31 cellular contexts compared by ENCODE assay signal in genomic region chr4:151236036-151236435, GRCh38. TPM values are rescaled to one million over a fixed set of nuclear protein-coding genes. Genes with fewer than 3 reads are reported as not detected.
DNase-seq lines count a peak whose midpoint lies in the region; ATAC-seq, FAIRE-seq and TF ChIP-seq lines count a peak whose summit lies in the region.
"Had no signal": no experiment of that assay in that cellular context is flagged by ENCODE, and none has a peak within 500 bp of the region (broad histone marks: within the 10 kb centered on the region; RNA-seq: fewer than 3 reads in every experiment).

No MANE protein-coding gene starts in this region.

- TF ChIP-seq EP300 in esophagus muscularis mucosa (IDR thresholded peaks at IDR 0.05), result no peak

- H3K27me3 ChIP-seq in esophagus muscularis mucosa (no peaks in the 10 kb centered on the region), neuronal stem cell (ENCODE audit: control insufficient read depth in 3 of 3, insufficient read depth in 3 of 3, low read depth in 1 of 3, low read length in 3 of 3) (no peaks in the 10 kb centered on the region), colonic mucosa (no peaks in the 10 kb centered on the region)
- H3K27me3 ChIP-seq: BE2C, BLaER1 had no signal

- H3K27ac ChIP-seq in esophagus muscularis mucosa (replicated peaks in 1 of 4) (no peak overlapping the region), neuronal stem cell (replicated peaks; ENCODE audit: low read length) (no peak overlapping the region), colonic mucosa (no peak overlapping the region)
- H3K27ac ChIP-seq: BLaER1 had no signal

- no peaks in the 10 kb centered on the region for H3K36me3 ChIP-seq in esophagus muscularis mucosa
- peaks cover 0 to 13% of the 10 kb centered on the region in 2 donors for H3K36me3 ChIP-seq in neuronal stem cell (replicated peaks in 1 of 2; ENCODE audit: control insufficient read depth in 2 of 2, insufficient read depth in 2 of 2, low read length in 2 of 2)
- no peaks in the 10 kb centered on the region for H3K36me3 ChIP-seq in colonic mucosa
- H3K36me3 ChIP-seq: BE2C, BLaER1 had no signal

- TF ChIP-seq CTCF in WTC11 (IDR thresholded peaks at IDR 0.05) (no peak), chondrocyte (IDR thresholded peaks at IDR 0.05) (no peak), esophagus muscularis mucosa (IDR thresholded peaks at IDR 0.05) (no peak), colonic mucosa (IDR thresholded peaks at IDR 0.05) (no peak)

- H3K9ac ChIP-seq in neuronal stem cell (ENCODE audit: low read depth, low read length, poor library complexity) (no peak overlapping the region), colonic mucosa (ENCODE audit: low read depth in 2 of 2, low read length in 2 of 2) (no peak overlapping the region)
- H3K9ac ChIP-seq: BLaER1 had no signal

- peaks cover 13 to 36% (median 20%) of the 10 kb centered on the region in 4 donors for H3K4me1 ChIP-seq in esophagus muscularis mucosa
- no peaks in the 10 kb centered on the region for H3K4me1 ChIP-seq in neuronal stem cell (ENCODE audit: control insufficient read depth in 2 of 2, insufficient read depth in 1 of 2, low read depth in 1 of 2, low read length in 2 of 2)
- no peaks in the 10 kb centered on the region for H3K4me1 ChIP-seq in colonic mucosa
- H3K4me1 ChIP-seq: BE2C, BLaER1 had no signal

- H3K14ac ChIP-seq in neuronal stem cell (ENCODE audit: low read length), result no peak overlapping the region

- TF ChIP-seq POLR2A in esophagus muscularis mucosa (IDR thresholded peaks at IDR 0.05; ENCODE audit: low read depth) (no peak), GM12891 (IDR thresholded peaks at IDR 0.05; ENCODE audit: low read depth, low read length) (no peak)

- H3K27me3 Mint-ChIP-seq in WTC11 (ENCODE audit: low read depth), result no peaks in the 10 kb centered on the region
- H3K27me3 Mint-ChIP-seq in chondrocyte (ENCODE audit: low read depth), result no peaks in the 10 kb centered on the region

- no peak overlapping the region for H2AFZ ChIP-seq in neuronal stem cell (ENCODE audit: low read length)

- ATAC-seq in WTC11, result no peak

- H2BK12ac ChIP-seq in neuronal stem cell (ENCODE audit: low read length), result no peak overlapping the region

- H3K4me3 Mint-ChIP-seq in WTC11 (no peak overlapping the region), chondrocyte (ENCODE audit: unreplicated experiment) (no peak overlapping the region)
- H3K4me3 Mint-ChIP-seq: CD14-positive monocyte; CD4-positive, alpha-beta memory T cell; CD4-positive, CD25-positive, alpha-beta regulatory T cell; CD8-positive, alpha-beta memory T cell had no signal

- peaks cover 15% of the 10 kb centered on the region for H3K9me3 Mint-ChIP-seq in WTC11
- H3K9me3 Mint-ChIP-seq in chondrocyte (ENCODE audit: low read depth), result no peaks in the 10 kb centered on the region
- H3K9me3 Mint-ChIP-seq: CD8-positive, alpha-beta memory T cell had no signal

- H3K23ac ChIP-seq in neuronal stem cell (ENCODE audit: low read depth, low read length, poor library complexity), result no peak overlapping the region

- H3K4me2 ChIP-seq in neuronal stem cell (ENCODE audit: insufficient read depth, low read length, poor library complexity, severe bottlenecking), result no peak overlapping the region
- H3K4me2 ChIP-seq: BLaER1 had no signal

- CTCF ChIA-PET in WTC11 (lab: Charles Lee), result no interaction called here

- H3K36me3 Mint-ChIP-seq in WTC11 (peaks cover 14% of the 10 kb centered on the region), chondrocyte (ENCODE audit: low read depth) (no peaks in the 10 kb centered on the region)
- H3K36me3 Mint-ChIP-seq: CD14-positive monocyte; CD4-positive, alpha-beta memory T cell; CD4-positive, CD25-positive, alpha-beta regulatory T cell; CD8-positive, alpha-beta memory T cell had no signal

- H3K9me3 ChIP-seq in esophagus muscularis mucosa, result no peaks in the 10 kb centered on the region
- H3K9me3 ChIP-seq in neuronal stem cell (replicated peaks in 1 of 2; ENCODE audit: control insufficient read depth in 2 of 2, insufficient read depth in 1 of 2, low read depth in 1 of 2, low read length in 2 of 2), result peaks cover 0 to 8% of the 10 kb centered on the region in 2 donors
- H3K9me3 ChIP-seq in colonic mucosa, result no peaks in the 10 kb centered on the region
- H3K9me3 ChIP-seq: BE2C had no signal

- H2BK15ac ChIP-seq in neuronal stem cell (ENCODE audit: low read length), result no peak overlapping the region

- intact Hi-C loops in esophagus muscularis mucosa (cut with DNase I), result no loop called here
- intact Hi-C loops in colonic mucosa (cut with DNase I), result no loop called here

- H3K27ac Mint-ChIP-seq in WTC11 (no peak overlapping the region), chondrocyte (ENCODE audit: unreplicated experiment) (no peak overlapping the region)
- H3K27ac Mint-ChIP-seq: CD14-positive monocyte; CD4-positive, alpha-beta memory T cell; CD4-positive, CD25-positive, alpha-beta regulatory T cell; CD8-positive, alpha-beta memory T cell had no signal

- H3K4me1 Mint-ChIP-seq in WTC11 (no peaks in the 10 kb centered on the region), chondrocyte (ENCODE audit: low read depth) (peaks cover 9% of the 10 kb centered on the region)
- H3K4me1 Mint-ChIP-seq: CD14-positive monocyte; CD4-positive, alpha-beta memory T cell; CD4-positive, CD25-positive, alpha-beta regulatory T cell; CD8-positive, alpha-beta memory T cell had no signal

- POLR2A ChIA-PET in WTC11 (lab: Charles Lee), result interaction anchor here (0.6 kb wide), 1 partner anchor 57 kb away, joined by 3 read pairs; no protein-coding TSS in a partner anchor

- FAIRE-seq in GM12891 (lab: Jason Lieb, UNC), result no peak
- FAIRE-seq: A204.1, GM12892, GM18507 had no signal

- no peak overlapping the region for H2BK5ac ChIP-seq in neuronal stem cell (ENCODE audit: low read length)

- H3K4me3 ChIP-seq in esophagus muscularis mucosa (no peak overlapping the region), neuronal stem cell (ENCODE audit: low read length in 2 of 2) (no peak overlapping the region), colonic mucosa (no peak overlapping the region)
- H3K4me3 ChIP-seq: BLaER1 had no signal

- DNase-seq in WTC11 (ENCODE audit: low spot score) (no peak), chondrocyte (ENCODE audit: low spot score) (peak; percentile 90), esophagus muscularis mucosa (ENCODE audit: extremely low spot score) (peak; percentile 89), neuronal stem cell (ENCODE audit: low spot score) (no peak), GM12891 (ENCODE audit: insufficient read length, low spot score) (no peak), colonic mucosa (no peak), HuH-7 (ENCODE audit: low spot score) (no peak)
- DNase-seq: 8988T; ACHN; BE2C; C1 segment of cervical spinal cord; CD4-positive, alpha-beta memory T cell; CD4-positive, CD25-positive, alpha-beta regulatory T cell; CD8-positive, alpha-beta memory T cell; COR-L47; DMS 273 treated with DMSO at 0.1 percent for 48 hours; DMS153; DMS53; DMS79; DND-41; EL; GDM1 had no signal

- H3K79me1 ChIP-seq in neuronal stem cell (ENCODE audit: low read depth, low read length), result peaks cover 1% of the 10 kb centered on the region

- peak overlapping the region; percentile 7 for H3K18ac ChIP-seq in neuronal stem cell (ENCODE audit: low read length)

- no peak overlapping the region for H3K4ac ChIP-seq in neuronal stem cell (ENCODE audit: low read length)

- no peak overlapping the region for H4K8ac ChIP-seq in neuronal stem cell (ENCODE audit: low read depth, low read length)

- 80% methylated on average over 2 of the region's 27 CpGs for WGBS in esophagus muscularis mucosa
- WGBS in neuronal stem cell (ENCODE audit: extremely low coverage in 2 of 2, insufficient read length in 2 of 2, insufficient replicate concordance in 1 of 2), 2 donors, result no CpG with 5 or more reads among the region's 27 CpGs

- H2AK5ac ChIP-seq in neuronal stem cell (ENCODE audit: low read depth, low read length), result no peak overlapping the region

- no peak overlapping the region for H4K91ac ChIP-seq in neuronal stem cell (ENCODE audit: low read depth, low read length, poor library complexity)

- H2BK120ac ChIP-seq in neuronal stem cell (ENCODE audit: low read depth, low read length), result no peak overlapping the region

TF ChIP-seq in WTC11, 78 proteins besides CTCF, POLR2A, EP300 and RAD21 (continues in another document):
- TF ChIP-seq NFYB (CRISPR knock-in tag; conservative IDR thresholded peaks at IDR 0.05; ENCODE audit: low read depth) (0 out of 2 replicates have a peak, but pooled peaks have one; percentile 2), ATF2 (CRISPR knock-in tag; IDR thresholded peaks at IDR 0.05; ENCODE audit: borderline replicate concordance, low read depth) (no peak), SP1 (CRISPR knock-in tag; conservative IDR thresholded peaks at IDR 0.05) (no peak)

TF ChIP-seq in GM12891, 5 proteins besides CTCF, POLR2A, EP300 and RAD21:
- TF ChIP-seq TAF1 (IDR thresholded peaks at IDR 0.05; ENCODE audit: low read depth, low read length) (no peak), POU2F2 (IDR thresholded peaks at IDR 0.05; ENCODE audit: low read depth, low read length) (no peak), POLR2AphosphoS5 (IDR thresholded peaks at IDR 0.05; ENCODE audit: low read depth, low read length) (no peak), PAX5 (IDR thresholded peaks at IDR 0.05; ENCODE audit: insufficient read depth, low read length, severe bottlenecking) (no peak), SPI1 (IDR thresholded peaks at IDR 0.05; ENCODE audit: low read depth, low read length) (no peak)

RNA-seq across cellular contexts. Expression of gene PRSS48, which starts 40.9 kb away (rescaled TPM):
- total RNA-seq in WTC11 (2021), result not detected in 3 replicates
- not detected in 3 replicates for total RNA-seq in chondrocyte
- not detected for total RNA-seq in esophagus muscularis mucosa
- not detected for polyA plus RNA-seq in neuronal stem cell (2013, experiment 1 of 2)
- not detected for polyA plus RNA-seq in neuronal stem cell (2013, experiment 2 of 2)
- not detected for polyA plus RNA-seq in GM12891 (2012; ENCODE audit: low read depth, missing spikeins)
- total RNA-seq in colonic mucosa, result not detected
- total RNA-seq: A673; CD4-positive, alpha-beta memory T cell; CD4-positive, CD25-positive, alpha-beta regulatory T cell; CD8-positive, alpha-beta memory T cell; Daoy; G401 had no signal
- polyA plus RNA-seq: AG04450; CD14-positive monocyte; CD4-positive, alpha-beta memory T cell; CD4-positive, CD25-positive, alpha-beta regulatory T cell; CD8-positive, alpha-beta memory T cell had no signal

Comparison
In these comparisons a context has a peak if more than half of its experiments do, and no peak if none do; other contexts are left out.
1. DNase-seq: peak in chondrocyte (single experiment) and esophagus muscularis mucosa (single experiment); none in WTC11 (single experiment), neuronal stem cell (single experiment), GM12891 (single experiment), colonic mucosa (single experiment) and HuH-7 (single experiment).